ENCODE assay signal across 21 cellular contexts in genomic region chr14:60114881-60115280, GRCh38. TPM values are rescaled to one million over a fixed set of nuclear protein-coding genes. Genes with fewer than 3 reads are reported as not detected.
A peak's percentile ranks its signal among the peaks of the same experiment; 100 is the strongest.
DNase-seq lines count a peak whose midpoint lies in the region; ATAC-seq and TF ChIP-seq lines count a peak whose summit lies in the region.
"Had no signal": no experiment of that assay in that cellular context is flagged by ENCODE, and none has a peak within 500 bp of the region (broad histone marks: within the 10 kb centered on the region; RNA-seq: fewer than 3 reads in every experiment).

No MANE protein-coding gene starts in this region.

- peak overlapping the region; percentile 19 to 44 for H3K27ac Mint-ChIP-seq in natural killer cell
- H3K27ac Mint-ChIP-seq in natural killer cell treated with Interleukin-12 subunit alpha and Interleukin-12 subunit beta and Interleukin-15 and Interleukin-18, amount 100 ng/mL, for 72 hours: peak overlapping the region in 1 of 2 donors; percentile 54
- H3K27ac Mint-ChIP-seq in chondrocyte (ENCODE audit: unreplicated experiment): no peak overlapping the region

- peaks cover 13% of the 10 kb centered on the region for H3K36me3 Mint-ChIP-seq in natural killer cell
- H3K36me3 Mint-ChIP-seq in natural killer cell treated with Interleukin-12 subunit alpha and Interleukin-12 subunit beta and Interleukin-15 and Interleukin-18, amount 100 ng/mL, for 72 hours: peaks cover 12% of the 10 kb centered on the region
- H3K36me3 Mint-ChIP-seq in chondrocyte (ENCODE audit: low read depth): peaks cover 21% of the 10 kb centered on the region

- in situ Hi-C loops in astrocyte of the spinal cord (cut with HindIII; ENCODE audit: low sequenced_read_pairs): no loop called here

- no peak for TF ChIP-seq CTCF in natural killer cell (IDR thresholded peaks at IDR 0.05)
- TF ChIP-seq CTCF in astrocyte of the spinal cord (IDR thresholded peaks at IDR 0.05; ENCODE audit: low read depth, low read length): no peak
- no peak for TF ChIP-seq CTCF in adrenal gland (IDR thresholded peaks at IDR 0.05)
- no peak for TF ChIP-seq CTCF in chondrocyte (IDR thresholded peaks at IDR 0.05)

- no peak overlapping the region for H3K27ac ChIP-seq in adrenal gland
- H3K27ac ChIP-seq: BLaER1 treated with 17β-estradiol and CSF1 and Interleukin-3, amounts not matched to agents 10 nM and 100 nM; HL-60; Peyer's patch had no signal

- H3K9me3 Mint-ChIP-seq in natural killer cell: no peaks in the 10 kb centered on the region
- no peaks in the 10 kb centered on the region for H3K9me3 Mint-ChIP-seq in natural killer cell treated with Interleukin-12 subunit alpha and Interleukin-12 subunit beta and Interleukin-15 and Interleukin-18, amount 100 ng/mL, for 72 hours
- H3K9me3 Mint-ChIP-seq in chondrocyte (ENCODE audit: low read depth): no peaks in the 10 kb centered on the region
- H3K9me3 Mint-ChIP-seq: CD4-positive, alpha-beta memory T cell had no signal

- TF ChIP-seq POLR2A in adrenal gland (IDR thresholded peaks at IDR 0.05): no peak

- no peak overlapping the region for H3K4me3 ChIP-seq in astrocyte of the spinal cord (ENCODE audit: low read depth, low read length)
- H3K4me3 ChIP-seq in adrenal gland: no peak overlapping the region
- H3K4me3 ChIP-seq: BLaER1 treated with 17β-estradiol and CSF1 and Interleukin-3, amounts not matched to agents 10 nM and 100 nM; Peyer's patch had no signal

- H3K9me3 ChIP-seq in adrenal gland (replicated peaks in 1 of 3): no peaks in the 10 kb centered on the region
- H3K9me3 ChIP-seq: Peyer's patch had no signal

- no peak overlapping the region for H3K4me3 Mint-ChIP-seq in natural killer cell
- no peak overlapping the region for H3K4me3 Mint-ChIP-seq in natural killer cell treated with Interleukin-12 subunit alpha and Interleukin-12 subunit beta and Interleukin-15 and Interleukin-18, amount 100 ng/mL, for 72 hours
- no peak overlapping the region for H3K4me3 Mint-ChIP-seq in chondrocyte (ENCODE audit: unreplicated experiment)
- H3K4me3 Mint-ChIP-seq: CD4-positive, alpha-beta memory T cell had no signal

- H3K36me3 ChIP-seq in adrenal gland (replicated peaks in 1 of 2): peaks cover 0 to 37% of the 10 kb centered on the region in 2 donors

- 0 to 43% (median 15%) methylated on average over 1 of the region's 1 CpG for WGBS in adrenal gland, 4 donors

- H3K27me3 Mint-ChIP-seq in natural killer cell (ENCODE audit: low read depth in 2 of 2): no peaks in the 10 kb centered on the region
- H3K27me3 Mint-ChIP-seq in natural killer cell treated with Interleukin-12 subunit alpha and Interleukin-12 subunit beta and Interleukin-15 and Interleukin-18, amount 100 ng/mL, for 72 hours: no peaks in the 10 kb centered on the region
- no peaks in the 10 kb centered on the region for H3K27me3 Mint-ChIP-seq in chondrocyte (ENCODE audit: low read depth)
- H3K27me3 Mint-ChIP-seq: CD4-positive, alpha-beta memory T cell had no signal

- intact Hi-C loops in natural killer cell (cut with micrococcal nuclease): no loop called here
- intact Hi-C loops in adrenal gland (cut with DNase I): no loop called here

- H3K4me1 ChIP-seq in adrenal gland (replicated peaks in 1 of 2): no peaks in the 10 kb centered on the region
- H3K4me1 ChIP-seq: Peyer's patch had no signal

- H3K4me1 Mint-ChIP-seq in natural killer cell: peaks cover 20 to 21% of the 10 kb centered on the region in 2 donors
- H3K4me1 Mint-ChIP-seq in natural killer cell treated with Interleukin-12 subunit alpha and Interleukin-12 subunit beta and Interleukin-15 and Interleukin-18, amount 100 ng/mL, for 72 hours (ENCODE audit: low read depth in 2 of 2): peaks cover 20% of the 10 kb centered on the region in 2 donors
- H3K4me1 Mint-ChIP-seq in chondrocyte (ENCODE audit: low read depth): peaks cover 12% of the 10 kb centered on the region

- no peaks in the 10 kb centered on the region for H3K27me3 ChIP-seq in adrenal gland
- H3K27me3 ChIP-seq: BLaER1 treated with 17β-estradiol and CSF1 and Interleukin-3, amounts not matched to agents 10 nM and 100 nM; Peyer's patch had no signal

- ATAC-seq in natural killer cell: no peak
- ATAC-seq in natural killer cell treated with Interleukin-12 subunit alpha and Interleukin-12 subunit beta and Interleukin-15 and Interleukin-18, amount 100 ng/mL, for 72 hours: no peak

- DNase-seq in natural killer cell (no peak), astrocyte of the spinal cord (ENCODE audit: low read depth, low spot score) (peak; percentile 59), fibroblast of gingiva (ENCODE audit: low read depth) (peak; percentile 64), NCI-H146 (lab: John Stamatoyannopoulos, UW) (no peak), adrenal gland (no peak), chondrocyte (ENCODE audit: low spot score) (no peak)
- no peak for DNase-seq in natural killer cell treated with Interleukin-12 subunit alpha and Interleukin-12 subunit beta and Interleukin-15 and Interleukin-18, amount 100 ng/mL, for 72 hours (ENCODE audit: low spot score)
- DNase-seq: CD4-positive, alpha-beta memory T cell; COR-L47; DMS53; Karpas-422; NCI-H1092 treated with DMSO at 0.1 percent for 48 hours; NCI-H1436; NCI-H2029; NCI-H2227 treated with DMSO at 0.1 percent for 48 hours; NCI-H526 treated with DMSO at 0.1 percent for 48 hours; OCI-M1; Peyer's patch; SHP77 treated with DMSO at 0.1 percent for 48 hours had no signal

RNA-seq across cellular contexts. Expression of gene PCNX4, which starts 23.2 kb away (rescaled TPM):
- 10 to 100 TPM; 51.7 to 78.3 (median 58.3) TPM for total RNA-seq in natural killer cell
- 10 to 100 TPM; 58.8 to 76.3 TPM for total RNA-seq in natural killer cell treated with Interleukin-12 subunit alpha and Interleukin-12 subunit beta and Interleukin-15 and Interleukin-18, amount 100 ng/mL, for 72 hours
- 100 to 1,000 TPM in 1 of 8 donors, 10 to 100 TPM in 7; 31.1 to 204 (median 58.1) TPM for total RNA-seq in adrenal gland
- polyA plus RNA-seq in adrenal gland: 10 to 100 TPM; 24.9 to 60.0 (median 37.0) TPM
- total RNA-seq in chondrocyte: 48.9 to 57.2 TPM (median 52.9 TPM) in 3 replicates

RNA-seq across cellular contexts. Expression of gene DHRS7, which starts 50.3 kb away (rescaled TPM):
- total RNA-seq in natural killer cell (100 to 1,000 TPM; 115 to 139 (median 126) TPM), adrenal gland (100 to 1,000 TPM in 7 of 8 donors, 10 to 100 TPM in 1; 97.5 to 248 (median 168) TPM), chondrocyte (47.5 to 53.1 TPM (median 49.8 TPM) in 3 replicates)
- total RNA-seq in natural killer cell treated with Interleukin-12 subunit alpha and Interleukin-12 subunit beta and Interleukin-15 and Interleukin-18, amount 100 ng/mL, for 72 hours: 100 to 1,000 TPM in 1 of 2 donors, 10 to 100 TPM in 1; 59.0 to 105 TPM
- polyA plus RNA-seq in adrenal gland: 100 to 1,000 TPM in 1 of 3 donors, 10 to 100 TPM in 2; 41.3 to 134 (median 80.5) TPM

Comparison
In these comparisons a context has a peak if more than half of its experiments do, and no peak if none do; other contexts are left out.
1. DNase-seq: peak in astrocyte of the spinal cord (single experiment) and fibroblast of gingiva (single experiment); none in natural killer cell (single experiment), natural killer cell treated with Interleukin-12 subunit alpha and Interleukin-12 subunit beta and Interleukin-15 and Interleukin-18, amount 100 ng/mL, for 72 hours (single experiment), NCI-H146 (single experiment), adrenal gland (0 of 7) and chondrocyte (single experiment).